Comparison of ENCODE assay signal across 13 cellular contexts in the genomic region with DNA sequence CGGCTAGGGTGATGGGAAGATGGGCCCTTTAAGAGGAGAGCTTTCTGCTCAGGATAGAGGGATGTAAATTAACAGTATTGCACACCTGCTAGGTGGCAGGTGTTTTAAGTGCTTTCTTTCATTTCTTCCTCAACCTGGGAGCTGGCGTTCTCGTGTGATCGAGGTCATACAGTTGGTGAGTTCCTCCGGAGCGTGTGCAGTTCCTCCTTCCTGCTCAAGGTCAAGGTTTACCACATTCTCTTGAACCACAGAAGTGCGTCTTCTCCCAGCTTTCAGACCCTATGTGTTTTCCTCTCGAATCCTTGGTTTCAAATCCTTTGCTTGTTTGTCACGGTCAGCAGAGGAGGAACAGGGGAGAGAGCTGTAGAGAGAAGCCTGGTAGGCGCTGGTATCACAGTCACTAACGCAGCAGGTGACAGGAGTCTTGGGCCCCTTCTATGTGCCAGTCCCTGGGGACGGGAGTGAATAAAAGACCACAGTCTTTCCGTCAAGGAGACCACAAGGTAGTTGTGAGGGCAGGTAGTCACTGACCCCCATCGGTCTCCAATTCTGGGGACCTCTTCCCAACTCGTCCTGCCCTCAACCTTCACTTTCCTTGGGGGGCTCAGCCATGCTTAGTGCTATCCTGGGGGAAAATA. TPM values are rescaled to one million over a fixed set of nuclear protein-coding genes. Genes with fewer than 3 reads are reported as not detected.
A peak's percentile ranks its signal among the peaks of the same experiment; 100 is the strongest.
DNase-seq lines count a peak whose midpoint lies in the region; ATAC-seq and TF ChIP-seq lines count a peak whose summit lies in the region.
"Had no signal": no experiment of that assay in that cellular context is flagged by ENCODE, and none has a peak within 500 bp of the region (broad histone marks: within the 10 kb centered on the region; RNA-seq: fewer than 3 reads in every experiment).

No MANE protein-coding gene starts in this region.

- no peak for DNase-seq in activated T-cell treated with anti-CD3 and anti-CD28 coated beads, Interleukin-2, amount 50 U/mL, for 24 hours
- no peak for DNase-seq in activated T-cell treated with anti-CD3 and anti-CD28 coated beads, Interleukin-2, amount 50 U/mL, for 1 hour
- peak; percentile 61 for DNase-seq in NCI-H187 treated with DMSO at 0.1 percent for 48 hours (lab: John Stamatoyannopoulos, UW)
- DNase-seq in activated naive CD8-positive, alpha-beta T cell treated with anti-CD3 and anti-CD28 coated beads, Interleukin-2, amount 10 ng/mL, durations not matched to agents 7 days and 5 days = no peak
- DNase-seq in NK-92 (lab: John Stamatoyannopoulos, UW; ENCODE audit: unreplicated experiment) = no peak
- DNase-seq: AML-193, cortex of kidney, mammary epithelial cell had no signal

- no peaks in the 10 kb centered on the region for H3K9me3 Mint-ChIP-seq in activated T-cell treated with anti-CD3 and anti-CD28 coated beads, Interleukin-2, amount 50 U/mL, for 24 hours
- H3K9me3 Mint-ChIP-seq in activated naive CD8-positive, alpha-beta T cell treated with anti-CD3 and anti-CD28 coated beads, Interleukin-2, amount 10 ng/mL, durations not matched to agents 7 days and 5 days = no peaks in the 10 kb centered on the region
- H3K9me3 Mint-ChIP-seq in stimulated activated memory B cell treated with anti-CD40 and anti-IgM and Interleukin-4, amounts not matched to agents 10 μg/mL and 1 μg/mL and 100 μg/mL, for 72 hours = no peaks in the 10 kb centered on the region
- H3K9me3 Mint-ChIP-seq: type B pancreatic cell had no signal

- POLR2A ChIA-PET in activated naive CD8-positive, alpha-beta T cell treated with anti-CD3 and anti-CD28 coated beads, Interleukin-2, amount 10 ng/mL, durations not matched to agents 7 days and 5 days (lab: Charles Lee) = interaction anchor here (0.5 to 0.9 kb wide), 3 partner anchors 25 to 480 kb away, joined by 3 read pairs; no protein-coding TSS in a partner anchor

- H3K27me3 Mint-ChIP-seq in activated T-cell treated with anti-CD3 and anti-CD28 coated beads, Interleukin-2, amount 50 U/mL, for 24 hours = peaks cover 14% of the 10 kb centered on the region
- H3K27me3 Mint-ChIP-seq in activated naive CD8-positive, alpha-beta T cell treated with anti-CD3 and anti-CD28 coated beads, Interleukin-2, amount 10 ng/mL, durations not matched to agents 7 days and 5 days = peaks cover 14% of the 10 kb centered on the region
- peaks cover 66% of the 10 kb centered on the region for H3K27me3 Mint-ChIP-seq in stimulated activated memory B cell treated with anti-CD40 and anti-IgM and Interleukin-4, amounts not matched to agents 10 μg/mL and 1 μg/mL and 100 μg/mL, for 72 hours

- H3K27ac Mint-ChIP-seq in activated T-cell treated with anti-CD3 and anti-CD28 coated beads, Interleukin-2, amount 50 U/mL, for 24 hours = no peak overlapping the region
- peak overlapping the region; percentile 83 for H3K27ac Mint-ChIP-seq in activated naive CD8-positive, alpha-beta T cell treated with anti-CD3 and anti-CD28 coated beads, Interleukin-2, amount 10 ng/mL, durations not matched to agents 7 days and 5 days
- peak overlapping the region; percentile 26 for H3K27ac Mint-ChIP-seq in stimulated activated memory B cell treated with anti-CD40 and anti-IgM and Interleukin-4, amounts not matched to agents 10 μg/mL and 1 μg/mL and 100 μg/mL, for 72 hours

- ATAC-seq in activated naive CD8-positive, alpha-beta T cell treated with anti-CD3 and anti-CD28 coated beads, Interleukin-2, amount 10 ng/mL, durations not matched to agents 7 days and 5 days (ENCODE audit: low read depth) = peak; percentile 44
- peak; percentile 52 for ATAC-seq in stimulated activated memory B cell treated with anti-CD40 and anti-IgM and Interleukin-4, amounts not matched to agents 10 μg/mL and 1 μg/mL and 100 μg/mL, for 72 hours
- ATAC-seq in GM19324 (IDR thresholded peaks at IDR 0.05; ENCODE audit: low FRiP score, unreplicated experiment) (no peak), SK-N-SH treated with all-trans-retinoic acid at 6 μM for 48 hours (no peak)

- H3K4me1 Mint-ChIP-seq in activated T-cell treated with anti-CD3 and anti-CD28 coated beads, Interleukin-2, amount 50 U/mL, for 24 hours (ENCODE audit: low read depth) = peaks cover 29% of the 10 kb centered on the region
- peaks cover 25% of the 10 kb centered on the region for H3K4me1 Mint-ChIP-seq in activated naive CD8-positive, alpha-beta T cell treated with anti-CD3 and anti-CD28 coated beads, Interleukin-2, amount 10 ng/mL, durations not matched to agents 7 days and 5 days
- peaks cover 20% of the 10 kb centered on the region for H3K4me1 Mint-ChIP-seq in stimulated activated memory B cell treated with anti-CD40 and anti-IgM and Interleukin-4, amounts not matched to agents 10 μg/mL and 1 μg/mL and 100 μg/mL, for 72 hours

- H3K36me3 Mint-ChIP-seq in activated T-cell treated with anti-CD3 and anti-CD28 coated beads, Interleukin-2, amount 50 U/mL, for 24 hours (ENCODE audit: low read depth) = no peaks in the 10 kb centered on the region
- no peaks in the 10 kb centered on the region for H3K36me3 Mint-ChIP-seq in activated naive CD8-positive, alpha-beta T cell treated with anti-CD3 and anti-CD28 coated beads, Interleukin-2, amount 10 ng/mL, durations not matched to agents 7 days and 5 days
- no peaks in the 10 kb centered on the region for H3K36me3 Mint-ChIP-seq in stimulated activated memory B cell treated with anti-CD40 and anti-IgM and Interleukin-4, amounts not matched to agents 10 μg/mL and 1 μg/mL and 100 μg/mL, for 72 hours
- H3K36me3 Mint-ChIP-seq: type B pancreatic cell had no signal

- H3K4me3 Mint-ChIP-seq in activated T-cell treated with anti-CD3 and anti-CD28 coated beads, Interleukin-2, amount 50 U/mL, for 24 hours = peak overlapping the region; percentile 3
- H3K4me3 Mint-ChIP-seq in activated naive CD8-positive, alpha-beta T cell treated with anti-CD3 and anti-CD28 coated beads, Interleukin-2, amount 10 ng/mL, durations not matched to agents 7 days and 5 days = peak overlapping the region; percentile 77
- H3K4me3 Mint-ChIP-seq in stimulated activated memory B cell treated with anti-CD40 and anti-IgM and Interleukin-4, amounts not matched to agents 10 μg/mL and 1 μg/mL and 100 μg/mL, for 72 hours = no peak overlapping the region

TF ChIP-seq in SK-N-SH treated with all-trans-retinoic acid at 6 μM for 48 hours, 23 proteins besides CTCF, POLR2A, EP300 and RAD21:
- TF ChIP-seq ESRRG (CRISPR knock-in tag; IDR thresholded peaks at IDR 0.05) = no peak
- no peak for TF ChIP-seq SNAI2 (CRISPR knock-in tag; IDR thresholded peaks at IDR 0.05)
- TF ChIP-seq ZNF565 (CRISPR knock-in tag; conservative IDR thresholded peaks at IDR 0.05; ENCODE audit: low read depth) = no peak
- no peak for TF ChIP-seq ZC3H10 (CRISPR knock-in tag; IDR thresholded peaks at IDR 0.05)
- TF ChIP-seq ARNTL (CRISPR knock-in tag; IDR thresholded peaks at IDR 0.05; ENCODE audit: borderline replicate concordance, low read depth) = no peak
- TF ChIP-seq, protein P1, sequence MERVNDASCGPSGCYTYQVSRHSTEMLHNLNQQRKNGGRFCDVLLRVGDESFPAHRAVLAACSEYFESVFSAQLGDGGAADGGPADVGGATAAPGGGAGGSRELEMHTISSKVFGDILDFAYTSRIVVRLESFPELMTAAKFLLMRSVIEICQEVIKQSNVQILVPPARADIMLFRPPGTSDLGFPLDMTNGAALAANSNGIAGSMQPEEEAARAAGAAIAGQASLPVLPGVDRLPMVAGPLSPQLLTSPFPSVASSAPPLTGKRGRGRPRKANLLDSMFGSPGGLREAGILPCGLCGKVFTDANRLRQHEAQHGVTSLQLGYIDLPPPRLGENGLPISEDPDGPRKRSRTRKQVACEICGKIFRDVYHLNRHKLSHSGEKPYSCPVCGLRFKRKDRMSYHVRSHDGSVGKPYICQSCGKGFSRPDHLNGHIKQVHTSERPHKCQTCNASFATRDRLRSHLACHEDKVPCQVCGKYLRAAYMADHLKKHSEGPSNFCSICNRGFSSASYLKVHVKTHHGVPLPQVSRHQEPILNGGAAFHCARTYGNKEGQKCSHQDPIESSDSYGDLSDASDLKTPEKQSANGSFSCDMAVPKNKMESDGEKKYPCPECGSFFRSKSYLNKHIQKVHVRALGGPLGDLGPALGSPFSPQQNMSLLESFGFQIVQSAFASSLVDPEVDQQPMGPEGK (CRISPR knock-in tag; IDR thresholded peaks at IDR 0.05; ENCODE audit: borderline replicate concordance) = no peak
- TF ChIP-seq ZNF70 (CRISPR knock-in tag; IDR thresholded peaks at IDR 0.05) = no peak
- TF ChIP-seq CSDC2 (CRISPR knock-in tag; IDR thresholded peaks at IDR 0.05) = no peak
TF ChIP-seq in SK-N-SH treated with all-trans-retinoic acid at 6 μM for 48 hours: peak in this region for 0.

RNA-seq across cellular contexts. Expression of a gene that starts 0.8 kb away (rescaled TPM):
- total RNA-seq in activated naive CD8-positive, alpha-beta T cell treated with anti-CD3 and anti-CD28 coated beads, Interleukin-2, amount 10 ng/mL, durations not matched to agents 7 days and 5 days = 1 to 10 TPM; 1.2 to 1.6 TPM
- total RNA-seq: mammary epithelial cell, renal cortical epithelial cell had no signal

RNA-seq across cellular contexts. Expression of a gene that starts 51.2 kb away (rescaled TPM):
- under 1 TPM; 0.61 to 0.91 TPM for total RNA-seq in activated naive CD8-positive, alpha-beta T cell treated with anti-CD3 and anti-CD28 coated beads, Interleukin-2, amount 10 ng/mL, durations not matched to agents 7 days and 5 days
- total RNA-seq: mammary epithelial cell, renal cortical epithelial cell had no signal

Comparison
In these comparisons a context has a peak if more than half of its experiments do, and no peak if none do; other contexts are left out.
1. ATAC-seq: peak in activated naive CD8-positive, alpha-beta T cell treated with anti-CD3 and anti-CD28 coated beads, Interleukin-2, amount 10 ng/mL, durations not matched to agents 7 days and 5 days (single experiment) and stimulated activated memory B cell treated with anti-CD40 and anti-IgM and Interleukin-4, amounts not matched to agents 10 μg/mL and 1 μg/mL and 100 μg/mL, for 72 hours (single experiment); none in GM19324 (single experiment) and SK-N-SH treated with all-trans-retinoic acid at 6 μM for 48 hours (single experiment).